12 cellular contexts compared by ENCODE assay signal in genomic region chr10:132412316-132413192, GRCh38. TPM values are rescaled to one million over a fixed set of nuclear protein-coding genes. Genes with fewer than 3 reads are reported as not detected.
DNase-seq lines count a peak whose midpoint lies in the region; ATAC-seq, FAIRE-seq and TF ChIP-seq lines count a peak whose summit lies in the region.
"Had no signal": no experiment of that assay in that cellular context is flagged by ENCODE, and none has a peak within 500 bp of the region (broad histone marks: within the 10 kb centered on the region; RNA-seq: fewer than 3 reads in every experiment).

No MANE protein-coding gene starts in this region.

- H3K9ac ChIP-seq in HepG2 (ENCODE audit: insufficient read depth, low read depth, low read length) = no peak overlapping the region

- in situ Hi-C loops in HepG2 (cut with HindIII; ENCODE audit: extremely low pct_ligation_motif_present, low pct_unique_long_range_greater_than_20kb) = no loop called here

- no peak for DNase-seq in right lobe of liver
- DNase-seq in HepG2 (ENCODE audit: low spot score) = no peak
- no peak for DNase-seq in foreskin keratinocyte
- peak in 5 of 6 donors; percentile 71 to 87 (median 80) for DNase-seq in pancreas
- DNase-seq in HK-2 (ENCODE audit: unreplicated experiment) = no peak
- no peak for DNase-seq in HUDEP-2 (lab: John Stamatoyannopoulos, UW; ENCODE audit: unreplicated experiment in 76 of 76)
- DNase-seq in NCI-H345 (lab: John Stamatoyannopoulos, UW) = no peak
- DNase-seq: activated naive CD8-positive, alpha-beta T cell treated with anti-CD3 and anti-CD28 coated beads, Interleukin-2, amount 10 ng/mL, durations not matched to agents 7 days and 5 days; Karpas-422 had no signal

- H3K36me3 ChIP-seq in right lobe of liver (no peaks in the 10 kb centered on the region), HepG2 (replicated peaks in 1 of 2; ENCODE audit: control insufficient read depth in 1 of 2, insufficient read depth in 2 of 2, low read length in 2 of 2) (no peaks in the 10 kb centered on the region), pancreas (no peaks in the 10 kb centered on the region)
- H3K36me3 ChIP-seq: HAP-1, SJSA1 had no signal

- no peak for TF ChIP-seq RAD21 in HepG2 (CRISPR knock-in tag; IDR thresholded peaks at IDR 0.05)

- TF ChIP-seq CTCF in right lobe of liver (IDR thresholded peaks at IDR 0.05) = no peak
- no peak for TF ChIP-seq CTCF in HepG2 (CRISPR knock-in tag; IDR thresholded peaks at IDR 0.05)
- TF ChIP-seq CTCF in foreskin keratinocyte (conservative IDR thresholded peaks at IDR 0.05) = no peak
- TF ChIP-seq CTCF in pancreas (IDR thresholded peaks at IDR 0.05) = no peak

- peak overlapping the region; percentile 21 to 60 (median 53) for H3K27ac ChIP-seq in right lobe of liver
- H3K27ac ChIP-seq in HepG2 (ENCODE audit: extremely low read length, insufficient read depth, low read length) = no peak overlapping the region
- H3K27ac ChIP-seq in foreskin keratinocyte = peak overlapping the region; percentile 20
- peak overlapping the region; percentile 94 to 100 (median 98) for H3K27ac ChIP-seq in pancreas
- H3K27ac ChIP-seq: SJSA1 had no signal

- FAIRE-seq in HepG2 (lab: Jason Lieb, UNC) (no peak), pancreas (lab: Jason Lieb, UNC) (no peak)

- TF ChIP-seq POLR2A in right lobe of liver (IDR thresholded peaks at IDR 0.05) = no peak
- TF ChIP-seq POLR2A in HepG2 (IDR thresholded peaks at IDR 0.05; ENCODE audit: insufficient read depth in 1 of 2, low read depth in 2 of 2, low read length in 2 of 2) = no peak

- POLR2A ChIA-PET in HepG2 (lab: Yijun Ruan, JAX) = interaction anchor here (2.3 kb wide), 1 partner anchor 9 kb away, joined by 6 read pairs; no protein-coding TSS in a partner anchor

- H3K4me2 ChIP-seq in HepG2 (ENCODE audit: low read depth, low read length) = no peak overlapping the region

- WGBS in right lobe of liver (ENCODE audit: insufficient coverage, low coverage, low lambda C conversion rate, missing lambda C conversion rate) = 65% methylated on average over 6 of the region's 29 CpGs
- WGBS in HepG2 (ENCODE audit: low lambda C conversion rate) = 86% methylated on average over 26 of the region's 29 CpGs
- 35 to 41% methylated on average over 29 of the region's 29 CpGs for WGBS in pancreas, 2 donors

- CTCF ChIA-PET in HepG2 (lab: Yijun Ruan, JAX; ENCODE audit: low intra/inter-chr PET ratio, low total read pairs) = no interaction called here

- ATAC-seq in right lobe of liver (no peak), HepG2 (no peak), foreskin keratinocyte (peak; percentile 13), pancreas (no peak), HG02840 (IDR thresholded peaks at IDR 0.05; ENCODE audit: low FRiP score, unreplicated experiment) (no peak)

- BruUV-seq in HepG2 (replicated peaks; lab: Mats Ljungman, UMichigan) = no TSS peak

- no peaks in the 10 kb centered on the region for H3K9me3 ChIP-seq in right lobe of liver
- H3K9me3 ChIP-seq in HepG2 (ENCODE audit: low read length) = no peaks in the 10 kb centered on the region
- H3K9me3 ChIP-seq in pancreas = no peaks in the 10 kb centered on the region
- H3K9me3 ChIP-seq: HAP-1, SJSA1 had no signal

- H3K27me3 ChIP-seq in right lobe of liver (no peaks in the 10 kb centered on the region), HepG2 (ENCODE audit: control insufficient read depth in 1 of 2, insufficient read depth in 2 of 2, low read length in 2 of 2) (no peaks in the 10 kb centered on the region), foreskin keratinocyte (no peaks in the 10 kb centered on the region), pancreas (no peaks in the 10 kb centered on the region)
- H3K27me3 ChIP-seq: SJSA1 had no signal

- H3K4me1 ChIP-seq in right lobe of liver (peaks cover 0 to 5% (median 1%) of the 10 kb centered on the region in 4 donors), HepG2 (ENCODE audit: insufficient read depth, low read length) (peaks cover 36% of the 10 kb centered on the region), foreskin keratinocyte (peaks cover 36% of the 10 kb centered on the region), pancreas (peaks cover 73 to 75% (median 74%) of the 10 kb centered on the region in 3 donors)
- H3K4me1 ChIP-seq: HAP-1, SJSA1 had no signal

- no peaks in the 10 kb centered on the region for H4K20me1 ChIP-seq in HepG2 (ENCODE audit: insufficient read depth, low read length)

- TF ChIP-seq EP300 in HepG2 (IDR thresholded peaks at IDR 0.05; ENCODE audit: low read depth in 2 of 2, low read length in 2 of 2) = no peak
- TF ChIP-seq EP300 in HepG2 (CRISPR knock-in tag; IDR thresholded peaks at IDR 0.05; ENCODE audit: borderline replicate concordance) = no peak

- intact Hi-C loops in right lobe of liver (cut with DNase I) (no loop called here), HepG2 (cut with micrococcal nuclease; ENCODE audit: unreplicated experiment) (no loop called here), pancreas (cut with DNase I) (no loop called here)

- H3K4me3 ChIP-seq in right lobe of liver (no peak overlapping the region), HepG2 (replicated peaks in 1 of 3; ENCODE audit: insufficient read depth in 1 of 3, low read depth in 2 of 3, low read length in 3 of 3) (0 out of 6 replicates have a peak overlapping the region, but pooled peaks of 1 of the 3 experiments have one; percentile 3), pancreas (peak overlapping the region in 1 of 4 donors; percentile 2)
- H3K4me3 ChIP-seq: HAP-1, SJSA1 had no signal

- no peaks in the 10 kb centered on the region for H3K79me2 ChIP-seq in HepG2 (ENCODE audit: insufficient read depth, low read length)

- H2AFZ ChIP-seq in HepG2 (ENCODE audit: low read length) = no peak overlapping the region

TF ChIP-seq in HepG2, 621 proteins besides CTCF, POLR2A, EP300 and RAD21 (continues in another document):
- no peak for TF ChIP-seq MXD1 (CRISPR knock-in tag; IDR thresholded peaks at IDR 0.05)
- no peak for TF ChIP-seq FLYWCH1 (CRISPR knock-in tag; IDR thresholded peaks at IDR 0.05)
- TF ChIP-seq POLR2G (IDR thresholded peaks at IDR 0.05; ENCODE audit: low read depth, low read length) = no peak
- no peak for TF ChIP-seq ZNF331 (CRISPR knock-in tag; IDR thresholded peaks at IDR 0.05)
- TF ChIP-seq NONO (IDR thresholded peaks at IDR 0.05) = no peak
- TF ChIP-seq NONO (CRISPR knock-in tag; conservative IDR thresholded peaks at IDR 0.05) = no peak
- no peak for TF ChIP-seq ZNF670 (CRISPR knock-in tag; IDR thresholded peaks at IDR 0.05; ENCODE audit: borderline replicate concordance)
- TF ChIP-seq ZFAT (CRISPR knock-in tag; conservative IDR thresholded peaks at IDR 0.05) = no peak
- no peak for TF ChIP-seq EZH2 (conservative IDR thresholded peaks at IDR 0.05; ENCODE audit: low read depth, low read length)
- TF ChIP-seq HNRNPLL (IDR thresholded peaks at IDR 0.05; ENCODE audit: low read depth, low read length, poor library complexity, severe bottlenecking) = no peak
- no peak for TF ChIP-seq STAG1 (CRISPR knock-in tag; IDR thresholded peaks at IDR 0.05)
- TF ChIP-seq ZNF772 (CRISPR knock-in tag; IDR thresholded peaks at IDR 0.05) = no peak
- TF ChIP-seq FOXP4 (CRISPR knock-in tag; IDR thresholded peaks at IDR 0.05) = no peak

RNA-seq across cellular contexts. Expression of gene PWWP2B, which starts 15.6 kb away (rescaled TPM):
- 10 to 100 TPM in 1 of 6 experiments, 1 to 10 TPM in 5; 3.0 to 12.2 (median 5.1) TPM for total RNA-seq in right lobe of liver
- total RNA-seq in HepG2 (2016; rRNA removed; fragmentation: Illumina TruSeq; extraction: Trizol) = 3.5 and 4.7 TPM in 2 replicates
- total RNA-seq in HepG2 (2016; cell fraction: cytosol; rRNA removed; fragmentation: Illumina TruSeq; extraction: Trizol; ENCODE audit: low read depth) = 1.3 and 1.8 TPM in 2 replicates
- total RNA-seq in HepG2 (2016; cell fraction: insoluble cytoplasmic fraction; rRNA removed; fragmentation: Illumina TruSeq; extraction: Trizol) = 3.2 and 5.1 TPM in 2 replicates
- total RNA-seq in HepG2 (2016; cell fraction: membrane; rRNA removed; fragmentation: Illumina TruSeq; extraction: Trizol) = 3.2 and 3.7 TPM in 2 replicates
- 2.9 and 3.1 TPM in 2 replicates for total RNA-seq in HepG2 (2016; cell fraction: nucleus; rRNA removed; fragmentation: Illumina TruSeq; extraction: Trizol)
- 2.3 and 3.7 TPM in 2 replicates for polyA plus RNA-seq in HepG2 (2011; rRNA removed)
- 3.1 and 4.4 TPM in 2 replicates for polyA plus RNA-seq in HepG2 (2011; cell fraction: cytosol; rRNA removed)
- polyA plus RNA-seq in HepG2 (2011; cell fraction: nucleus; rRNA removed) = 12.7 and 14.5 TPM in 2 replicates
- 2.3 and 4.1 TPM in 2 replicates for polyA plus RNA-seq in HepG2 (2012)
- polyA plus RNA-seq in HepG2 (2016; cell fraction: cytosol; fragmentation: Illumina TruSeq; extraction: Trizol; ENCODE audit: low read depth) = 1.2 and 1.3 TPM in 2 replicates
- 2.8 and 3.2 TPM in 2 replicates for polyA plus RNA-seq in HepG2 (2016; cell fraction: insoluble cytoplasmic fraction; fragmentation: Illumina TruSeq; extraction: Trizol; ENCODE audit: low read depth)
- polyA plus RNA-seq in HepG2 (2016; cell fraction: membrane; fragmentation: Illumina TruSeq; extraction: Trizol; ENCODE audit: low read depth) = 2.2 and 2.3 TPM in 2 replicates
- 5.4 and 5.6 TPM in 2 replicates for polyA plus RNA-seq in HepG2 (2016; cell fraction: nucleus; fragmentation: Illumina TruSeq; extraction: Trizol; ENCODE audit: insufficient read depth, low read depth)
- 3.9 and 6.3 TPM in 2 replicates for polyA minus RNA-seq in HepG2 (2011; rRNA and poly(A)+ RNA removed; ENCODE audit: low replicate concordance)
- polyA minus RNA-seq in HepG2 (2011; cell fraction: cytosol; rRNA and poly(A)+ RNA removed) = 4.8 and 5.9 TPM in 2 replicates
- 2.7 and 3.5 TPM in 2 replicates for polyA minus RNA-seq in HepG2 (2011; cell fraction: nucleus; rRNA and poly(A)+ RNA removed)
- total RNA-seq in foreskin keratinocyte = 10.5 and 12.5 TPM in 2 replicates
- 11.0 and 14.0 TPM in 2 replicates for polyA plus RNA-seq in foreskin keratinocyte
- 10 to 100 TPM; 17.8 to 44.1 (median 25.9) TPM for total RNA-seq in pancreas
- 10 to 100 TPM; 23.5 to 25.2 TPM for polyA plus RNA-seq in pancreas

Comparison
In these comparisons a context has a peak if more than half of its experiments do, and no peak if none do; other contexts are left out.
1. DNase-seq: peak in pancreas (5 of 6); none in right lobe of liver (0 of 3), HepG2 (single experiment), foreskin keratinocyte (0 of 2), HK-2 (single experiment), HUDEP-2 (0 of 76) and NCI-H345 (single experiment).